21 cellular contexts compared by ENCODE assay signal in the genomic region with DNA sequence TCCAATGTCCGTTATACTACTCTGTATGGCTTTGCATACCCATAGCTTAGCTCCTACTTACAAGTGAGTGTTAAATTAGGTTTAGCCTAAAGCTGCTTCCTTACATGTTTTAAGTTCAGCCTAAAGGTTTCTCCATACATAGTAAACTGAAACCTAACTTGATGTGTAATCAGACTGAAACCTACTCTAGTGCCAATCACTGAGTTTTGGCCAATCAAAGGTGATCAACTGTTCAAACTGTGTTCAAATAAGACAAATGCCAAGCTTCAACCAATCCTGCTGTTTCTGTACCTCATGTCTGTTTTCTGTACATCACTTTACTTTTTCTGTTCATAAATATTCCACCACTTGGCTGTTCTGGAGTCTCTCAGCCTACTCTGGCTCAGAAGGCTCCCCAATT. TPM values are rescaled to one million over a fixed set of nuclear protein-coding genes. Genes with fewer than 3 reads are reported as not detected.
"Had no signal": no experiment of that assay in that cellular context is flagged by ENCODE, and none has a peak within 500 bp of the region (broad histone marks: within the 10 kb centered on the region; RNA-seq: fewer than 3 reads in every experiment).

No MANE protein-coding gene starts in this region.

- H3K4me1 ChIP-seq: testis had no signal

- DNase-seq: activated CD8-positive, alpha-beta memory T cell treated with anti-CD3 and anti-CD28 coated beads for 24 hours; activated naive CD4-positive, alpha-beta T cell; aorta; dermis blood vessel endothelial cell; foreskin melanocyte; head of caudate nucleus; kidney glomerular epithelial cell; left ventricle myocardium superior; mucosa of descending colon; naive thymus-derived CD4-positive, alpha-beta T cell; ovary; stomach; T-helper 17 cell; testis; upper lobe of right lung; WERI-Rb-1 had no signal

- H3K9me3 ChIP-seq: mucosa of descending colon, ovary, stomach, testis, upper lobe of right lung had no signal

- ATAC-seq: left ventricle myocardium superior; mucosa of descending colon; naive thymus-derived CD4-positive, alpha-beta T cell; sciatic nerve; T-helper 17 cell; upper lobe of right lung had no signal

- H3K36me3 ChIP-seq: ovary, stomach, upper lobe of right lung, WERI-Rb-1 had no signal

- H3K27me3 ChIP-seq: ovary, stomach, testis, upper lobe of right lung had no signal

- H3K27ac ChIP-seq: epithelial cell of prostate, ovary, stomach, testis, upper lobe of right lung, WERI-Rb-1 had no signal

- H3K4me3 ChIP-seq: mucosa of descending colon, ovary, stomach, testis, upper lobe of right lung had no signal

RNA-seq across cellular contexts. Expression of a gene that starts 20.0 kb away (rescaled TPM):
- total RNA-seq: chondrocyte, dermis blood vessel endothelial cell, fibroblast of lung, pulmonary artery endothelial cell had no signal
- polyA plus RNA-seq: fibroblast of lung had no signal

RNA-seq across cellular contexts. Expression of a gene that starts 48.5 kb away (rescaled TPM):
- total RNA-seq: chondrocyte had no signal
